Comparison of ENCODE assay signal across 11 cellular contexts in the genomic region with DNA sequence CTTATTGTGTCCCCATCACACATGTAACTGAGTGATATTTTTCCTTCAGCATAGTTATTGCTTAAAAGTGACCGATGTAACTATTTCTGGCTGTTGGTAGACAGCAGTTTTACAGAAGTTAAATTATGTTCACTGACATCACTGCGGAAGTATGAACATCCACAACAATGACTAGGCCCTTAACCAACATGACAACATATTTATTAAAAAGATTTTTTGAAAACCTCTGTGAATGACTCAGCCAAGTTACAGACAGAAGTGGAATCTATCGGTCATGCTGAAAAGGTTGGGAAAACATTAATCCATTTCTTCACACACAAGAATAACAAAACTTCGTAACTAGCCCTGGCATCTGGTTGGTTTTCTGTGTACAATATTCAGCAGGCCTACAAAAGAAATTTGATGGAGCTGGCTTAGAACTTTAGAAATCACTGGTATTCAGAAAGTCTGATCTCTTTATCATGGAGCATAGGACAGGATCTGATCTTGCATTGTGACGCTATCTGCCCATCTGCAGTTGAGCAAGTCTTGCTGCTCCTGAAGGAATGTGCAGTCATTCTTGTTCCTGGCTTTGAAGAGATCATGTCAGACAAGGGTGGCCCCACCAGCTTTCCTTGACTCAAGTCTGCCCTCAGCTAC. TPM values are rescaled to one million over a fixed set of nuclear protein-coding genes. Genes with fewer than 3 reads are reported as not detected.
DNase-seq lines count a peak whose midpoint lies in the region; ATAC-seq and TF ChIP-seq lines count a peak whose summit lies in the region.
"Had no signal": no experiment of that assay in that cellular context is flagged by ENCODE, and none has a peak within 500 bp of the region (broad histone marks: within the 10 kb centered on the region; RNA-seq: fewer than 3 reads in every experiment).

No MANE protein-coding gene starts in this region.

- no TSS peak for BruUV-seq in Caco-2 (replicated peaks; lab: Mats Ljungman, UMichigan)

- no peak for TF ChIP-seq POLR2A in Peyer's patch (IDR thresholded peaks at IDR 0.05)
- no peak for TF ChIP-seq POLR2A in esophagus squamous epithelium (IDR thresholded peaks at IDR 0.05)

- POLR2A ChIA-PET in Caco-2 (lab: Charles Lee): no interaction called here

- no peak overlapping the region for H3K4me3 ChIP-seq in Caco-2 (ENCODE audit: low read depth, low read length)
- no peak overlapping the region for H3K4me3 ChIP-seq in Peyer's patch
- H3K4me3 ChIP-seq in esophagus squamous epithelium: no peak overlapping the region

- TF ChIP-seq CTCF in Caco-2 (IDR thresholded peaks at IDR 0.05; ENCODE audit: insufficient read depth in 1 of 2, low read depth in 1 of 2, low read length in 1 of 2, severe bottlenecking in 1 of 2, unreplicated experiment in 1 of 2) (no peak), Peyer's patch (IDR thresholded peaks at IDR 0.05) (no peak), esophagus squamous epithelium (IDR thresholded peaks at IDR 0.05) (no peak), progenitor cell of endocrine pancreas (IDR thresholded peaks at IDR 0.05; ENCODE audit: unreplicated experiment) (no peak)

- H3K9me3 Mint-ChIP-seq in Caco-2 (ENCODE audit: unreplicated experiment) (no peaks in the 10 kb centered on the region), progenitor cell of endocrine pancreas (ENCODE audit: low read depth) (no peaks in the 10 kb centered on the region)
- H3K9me3 Mint-ChIP-seq: activated CD4-positive, alpha-beta memory T cell treated with anti-CD3 and anti-CD28 coated beads, Interleukin-2, amount 10 ng/mL, durations not matched to agents 7 days and 5 days had no signal

- 55 to 61% methylated on average over 5 of the region's 5 CpGs for WGBS in esophagus squamous epithelium, 2 donors

- CTCF ChIA-PET in Caco-2 (lab: Charles Lee): no interaction called here

- no peaks in the 10 kb centered on the region for H3K9me3 ChIP-seq in Caco-2
- no peaks in the 10 kb centered on the region for H3K9me3 ChIP-seq in Peyer's patch
- no peaks in the 10 kb centered on the region for H3K9me3 ChIP-seq in esophagus squamous epithelium

- H3K27ac ChIP-seq in Peyer's patch (peak overlapping the region in 3 of 4 donors; percentile 7 to 53 (median 37)), esophagus squamous epithelium (peak overlapping the region in 3 of 4 donors; percentile 32 to 71 (median 68))

- no peaks in the 10 kb centered on the region for H3K36me3 ChIP-seq in Caco-2 (ENCODE audit: control insufficient read depth, insufficient read depth, low read length)
- H3K36me3 ChIP-seq in Peyer's patch: no peaks in the 10 kb centered on the region
- H3K36me3 ChIP-seq in esophagus squamous epithelium: no peaks in the 10 kb centered on the region

- H3K36me3 Mint-ChIP-seq in Caco-2 (ENCODE audit: insufficient read depth, unreplicated experiment) (peaks cover 8% of the 10 kb centered on the region), progenitor cell of endocrine pancreas (ENCODE audit: insufficient read depth) (peaks cover 4% of the 10 kb centered on the region)

- H3K27ac Mint-ChIP-seq in Caco-2 (ENCODE audit: unreplicated experiment): peak overlapping the region; percentile 56
- peak overlapping the region; percentile 50 for H3K27ac Mint-ChIP-seq in progenitor cell of endocrine pancreas
- H3K27ac Mint-ChIP-seq: activated CD4-positive, alpha-beta memory T cell treated with anti-CD3 and anti-CD28 coated beads, Interleukin-2, amount 10 ng/mL, durations not matched to agents 7 days and 5 days had no signal

- H3K4me1 ChIP-seq in Caco-2 (peaks cover 32% of the 10 kb centered on the region), Peyer's patch (no peaks in the 10 kb centered on the region), esophagus squamous epithelium (peaks cover 0 to 23% (median 0%) of the 10 kb centered on the region in 3 donors)

- H3K27me3 ChIP-seq in Caco-2 (replicated peaks; ENCODE audit: control insufficient read depth, insufficient read depth, low read length) (no peaks in the 10 kb centered on the region), Peyer's patch (no peaks in the 10 kb centered on the region), esophagus squamous epithelium (peaks cover 0 to 10% (median 0%) of the 10 kb centered on the region in 4 donors)

- H3K27me3 Mint-ChIP-seq in Caco-2 (ENCODE audit: insufficient read depth, unreplicated experiment) (no peaks in the 10 kb centered on the region), progenitor cell of endocrine pancreas (no peaks in the 10 kb centered on the region)

- H3K4me1 Mint-ChIP-seq in Caco-2 (ENCODE audit: low read depth, unreplicated experiment) (no peaks in the 10 kb centered on the region), progenitor cell of endocrine pancreas (ENCODE audit: low read depth) (peaks cover 45% of the 10 kb centered on the region)

- DNase-seq in Caco-2 (peak; percentile 60 to 68), Peyer's patch (no peak), esophagus squamous epithelium (lab: John Stamatoyannopoulos, UW) (no peak), progenitor cell of endocrine pancreas (ENCODE audit: low spot score, unreplicated experiment) (no peak), NK-92 (lab: John Stamatoyannopoulos, UW; ENCODE audit: unreplicated experiment) (no peak), NCI-H2171 (lab: John Stamatoyannopoulos, UW) (no peak)
- DNase-seq: activated CD4-positive, alpha-beta memory T cell treated with anti-CD3 and anti-CD28 coated beads, Interleukin-2, amount 10 ng/mL, durations not matched to agents 7 days and 5 days; H9; NCI-H1436 had no signal

- peak overlapping the region; percentile 20 for H3K4me3 Mint-ChIP-seq in Caco-2 (ENCODE audit: unreplicated experiment)
- H3K4me3 Mint-ChIP-seq in progenitor cell of endocrine pancreas (ENCODE audit: low read depth): no peak overlapping the region
- H3K4me3 Mint-ChIP-seq: activated CD4-positive, alpha-beta memory T cell treated with anti-CD3 and anti-CD28 coated beads, Interleukin-2, amount 10 ng/mL, durations not matched to agents 7 days and 5 days; H9 had no signal

- intact Hi-C loops in Caco-2 (cut with micrococcal nuclease; ENCODE audit: unreplicated experiment) (loop anchor here (1.0 kb wide), 1 partner anchor 561 kb away; no protein-coding TSS in a partner anchor), esophagus squamous epithelium (cut with DNase I) (no loop called here)

- ATAC-seq in HG03095 (IDR thresholded peaks at IDR 0.05; ENCODE audit: unreplicated experiment): no peak
- ATAC-seq in GM19324 (IDR thresholded peaks at IDR 0.05; ENCODE audit: low FRiP score, unreplicated experiment): no peak

RNA-seq across cellular contexts. Expression of gene GLIS3, which starts 6.5 kb away (rescaled TPM):
- total RNA-seq in Caco-2 (2022) (6.6 and 8.0 TPM in 2 replicates), Peyer's patch (10 to 100 TPM; 24.2 to 50.1 (median 38.3) TPM), esophagus squamous epithelium (10 to 100 TPM in 1 of 4 donors, 1 to 10 TPM in 1, under 1 TPM in 1, not detected in 1; 0.88 to 10.9 (median 1.4) TPM), progenitor cell of endocrine pancreas (90.7 and 101 TPM in 2 replicates)

Comparison
In these comparisons a context has a peak if more than half of its experiments do, and no peak if none do; other contexts are left out.
1. DNase-seq: peak in Caco-2 (2 of 2); none in Peyer's patch (0 of 3), esophagus squamous epithelium (single experiment), progenitor cell of endocrine pancreas (single experiment), NK-92 (single experiment) and NCI-H2171 (single experiment).